Comparison of ENCODE assay signal across 21 cellular contexts in genomic region chr3:191523099-191523498, GRCh38.
DNase-seq lines count a peak whose midpoint lies in the region; ATAC-seq and TF ChIP-seq lines count a peak whose summit lies in the region.
"Had no signal": no experiment of that assay in that cellular context is flagged by ENCODE, and none has a peak within 500 bp of the region (broad histone marks: within the 10 kb centered on the region; RNA-seq: fewer than 3 reads in every experiment).

No MANE protein-coding gene starts in this region.

- H3K27me3 Mint-ChIP-seq in Calu3 (ENCODE audit: unreplicated experiment) = no peaks in the 10 kb centered on the region
- H3K27me3 Mint-ChIP-seq: stimulated activated naive CD8-positive, alpha-beta T cell treated with anti-CD3 and anti-CD28 coated beads, Interleukin-15, amount 100 ng/mL, for 72 hours had no signal

- no peak for DNase-seq in Calu3
- peak; percentile 42 for DNase-seq in NCI-H1417 treated with DMSO at 0.1 percent for 48 hours (lab: John Stamatoyannopoulos, UW)
- DNase-seq in NCI-H2227 treated with DMSO at 0.1 percent for 48 hours (lab: John Stamatoyannopoulos, UW) = peak; percentile 46
- peak; percentile 58 for DNase-seq in RPMI8226
- DNase-seq in activated CD4-positive, alpha-beta T cell treated with anti-CD3 and anti-CD28 coated beads for 1 hour = no peak
- DNase-seq in mucosa of gallbladder (ENCODE audit: low spot score) = no peak
- DNase-seq: ACHN; activated CD4-positive, alpha-beta T cell treated with anti-CD3 and anti-CD28 coated beads, Interleukin-2, amount 50 U/mL, for 48 hours; activated naive CD4-positive, alpha-beta T cell; activated T-cell treated with anti-CD3 and anti-CD28 coated beads for 4 hours; anterior cingulate cortex; effector memory CD4-positive, alpha-beta T cell; heart left ventricle; immature natural killer cell; Right ventricle myocardium superior; sigmoid colon; stimulated activated CD4-positive, alpha-beta T cell treated with anti-CD3 and anti-CD28 coated beads, Interleukin-2, amount 100 ng/mL, for 24 hours; stimulated activated naive CD8-positive, alpha-beta T cell treated with anti-CD3 and anti-CD28 coated beads, Interleukin-15, amount 100 ng/mL, for 72 hours had no signal

- BruUV-seq in Calu3 (replicated peaks; lab: Mats Ljungman, UMichigan) = no TSS peak

- intact Hi-C loops in Calu3 (cut with micrococcal nuclease; ENCODE audit: unreplicated experiment) = no loop called here

- no peaks in the 10 kb centered on the region for H3K9me3 Mint-ChIP-seq in Calu3 (ENCODE audit: low read depth, unreplicated experiment)

- ATAC-seq in HG03135 (IDR thresholded peaks at IDR 0.05; ENCODE audit: unreplicated experiment) = no peak
- no peak for ATAC-seq in GM19463 (IDR thresholded peaks at IDR 0.05; ENCODE audit: unreplicated experiment)
- ATAC-seq: heart left ventricle; stimulated activated naive CD8-positive, alpha-beta T cell treated with anti-CD3 and anti-CD28 coated beads, Interleukin-15, amount 100 ng/mL, for 72 hours had no signal

- H3K4me1 Mint-ChIP-seq in Calu3 (ENCODE audit: low read depth, unreplicated experiment) = peaks cover 6% of the 10 kb centered on the region
- H3K4me1 Mint-ChIP-seq: CD14-positive monocyte; immature natural killer cell; stimulated activated naive CD8-positive, alpha-beta T cell treated with anti-CD3 and anti-CD28 coated beads, Interleukin-15, amount 100 ng/mL, for 72 hours had no signal

- no peak overlapping the region for H3K27ac Mint-ChIP-seq in Calu3 (ENCODE audit: unreplicated experiment)
- H3K27ac Mint-ChIP-seq: immature natural killer cell; stimulated activated naive CD8-positive, alpha-beta T cell treated with anti-CD3 and anti-CD28 coated beads, Interleukin-15, amount 100 ng/mL, for 72 hours had no signal

- no peaks in the 10 kb centered on the region for H3K36me3 Mint-ChIP-seq in Calu3 (ENCODE audit: insufficient read depth, unreplicated experiment)
- H3K36me3 Mint-ChIP-seq: CD14-positive monocyte, immature natural killer cell had no signal

- CTCF ChIA-PET in Calu3 (lab: Charles Lee) = no interaction called here

- TF ChIP-seq CTCF in Calu3 (IDR thresholded peaks at IDR 0.05; ENCODE audit: unreplicated experiment) = no peak

- peak overlapping the region; percentile 28 for H3K4me3 Mint-ChIP-seq in Calu3 (ENCODE audit: low read depth, unreplicated experiment)
- H3K4me3 Mint-ChIP-seq: CD14-positive monocyte; immature natural killer cell; stimulated activated naive CD8-positive, alpha-beta T cell treated with anti-CD3 and anti-CD28 coated beads, Interleukin-15, amount 100 ng/mL, for 72 hours had no signal

Comparison
In these comparisons a context has a peak if more than half of its experiments do, and no peak if none do; other contexts are left out.
1. DNase-seq: peak in NCI-H1417 treated with DMSO at 0.1 percent for 48 hours (single experiment), NCI-H2227 treated with DMSO at 0.1 percent for 48 hours (single experiment) and RPMI8226 (single experiment); none in Calu3 (single experiment), activated CD4-positive, alpha-beta T cell treated with anti-CD3 and anti-CD28 coated beads for 1 hour (single experiment) and mucosa of gallbladder (single experiment).